In genomic region chr13:105329359-105329758, GRCh38 we compare ENCODE assay signal across 26 cellular contexts.
"Had no signal": no experiment of that assay in that cellular context is flagged by ENCODE, and none has a peak within 500 bp of the region (broad histone marks: within the 10 kb centered on the region; RNA-seq: fewer than 3 reads in every experiment).

No MANE protein-coding gene starts in this region.

- H2AFZ ChIP-seq: hepatocyte had no signal

- H3K4me1 ChIP-seq: colonic mucosa, esophagus squamous epithelium, pancreas, psoas muscle, stomach, upper lobe of right lung had no signal

- H3K36me3 ChIP-seq: cardiac muscle cell, colonic mucosa, esophagus squamous epithelium, pancreas, sigmoid colon, stomach, tibial artery, upper lobe of right lung had no signal

- H3K27ac ChIP-seq: cardiac muscle cell, colonic mucosa, epithelial cell of prostate, esophagus squamous epithelium, hepatocyte, pancreas, psoas muscle, sigmoid colon, stomach, tibial artery, upper lobe of right lung had no signal

- DNase-seq: activated CD4-positive, alpha-beta T cell treated with anti-CD3 and anti-CD28 coated beads, Interleukin-2, amount 50 U/mL, for 1 hour; activated CD8-positive, alpha-beta memory T cell treated with anti-CD3 and anti-CD28 coated beads for 24 hours; activated effector memory CD4-positive, alpha-beta T cell treated with Interleukin-2 at 50 U/mL for 16 hours; activated naive CD4-positive, alpha-beta T cell treated with Interleukin-2 at 50 U/mL for 16 hours; aorta; cerebellar nuclear complex; colonic mucosa; effector CD8-positive, alpha-beta T cell; esophagus squamous epithelium; glutamatergic neuron; left cardiac atrium; mammary epithelial cell; pancreas; psoas muscle; sigmoid colon; small intestine; stimulated activated CD4-positive, alpha-beta T cell treated with anti-CD3 and anti-CD28 coated beads, Interleukin-4, amount 100 ng/mL, for 24 hours; stomach; T-helper 9 cell; tibial artery; upper lobe of right lung had no signal

- H3K4me3 ChIP-seq: cardiac muscle cell, colonic mucosa, esophagus squamous epithelium, hepatocyte, pancreas, psoas muscle, sigmoid colon, stomach, tibial artery, upper lobe of right lung had no signal

- H3K9me3 ChIP-seq: colonic mucosa, esophagus squamous epithelium, pancreas, psoas muscle, sigmoid colon, upper lobe of right lung had no signal

- H3K79me2 ChIP-seq: hepatocyte had no signal

- H3K27me3 ChIP-seq: cardiac muscle cell, colonic mucosa, esophagus squamous epithelium, hepatocyte, sigmoid colon, stomach, tibial artery, upper lobe of right lung had no signal

- H3K4me2 ChIP-seq: hepatocyte had no signal

- ATAC-seq: left cardiac atrium; pancreas; psoas muscle; stimulated activated effector memory CD8-positive, alpha-beta T cell treated with anti-CD3 and anti-CD28 coated beads, Interleukin-12 subunit alpha, Interleukin-12 subunit beta, amount 100 ng/mL, for 72 hours; upper lobe of right lung; WTC11 had no signal
